3 cellular contexts compared by ENCODE assay signal in genomic region chr21:27823652-27824201, GRCh38.
A peak's percentile ranks its signal among the peaks of the same experiment; 100 is the strongest.
TF ChIP-seq lines count a peak whose summit lies in the region.

No MANE protein-coding gene starts in this region.

TF ChIP-seq in A549, 52 proteins besides CTCF, POLR2A, EP300 and RAD21:
- TF ChIP-seq MAFK (IDR thresholded peaks at IDR 0.05; ENCODE audit: partially characterized antibody) (peak; percentile 35), RNF2 (IDR thresholded peaks at IDR 0.05; ENCODE audit: borderline replicate concordance, low read depth) (no peak)

TF ChIP-seq in IMR-90, 13 proteins besides CTCF, POLR2A, EP300 and RAD21:
- TF ChIP-seq CEBPB (IDR thresholded peaks at IDR 0.05; ENCODE audit: low read depth, low read length) (peak; percentile 70), NFE2L2 (IDR thresholded peaks at IDR 0.05; ENCODE audit: low read depth, low read length) (no peak), MAFK (IDR thresholded peaks at IDR 0.05; ENCODE audit: low read depth, low read length) (peak; percentile 70)
- TF ChIP-seq, protein P1, sequence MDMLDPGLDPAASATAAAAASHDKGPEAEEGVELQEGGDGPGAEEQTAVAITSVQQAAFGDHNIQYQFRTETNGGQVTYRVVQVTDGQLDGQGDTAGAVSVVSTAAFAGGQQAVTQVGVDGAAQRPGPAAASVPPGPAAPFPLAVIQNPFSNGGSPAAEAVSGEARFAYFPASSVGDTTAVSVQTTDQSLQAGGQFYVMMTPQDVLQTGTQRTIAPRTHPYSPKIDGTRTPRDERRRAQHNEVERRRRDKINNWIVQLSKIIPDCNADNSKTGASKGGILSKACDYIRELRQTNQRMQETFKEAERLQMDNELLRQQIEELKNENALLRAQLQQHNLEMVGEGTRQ (IDR thresholded peaks at IDR 0.05; ENCODE audit: low read depth, low read length): no peak

TF ChIP-seq in H1, 55 proteins besides CTCF, POLR2A, EP300 and RAD21:
- TF ChIP-seq, protein P2, sequence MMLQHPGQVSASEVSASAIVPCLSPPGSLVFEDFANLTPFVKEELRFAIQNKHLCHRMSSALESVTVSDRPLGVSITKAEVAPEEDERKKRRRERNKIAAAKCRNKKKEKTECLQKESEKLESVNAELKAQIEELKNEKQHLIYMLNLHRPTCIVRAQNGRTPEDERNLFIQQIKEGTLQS (IDR thresholded peaks at IDR 0.05; ENCODE audit: insufficient read depth, low read depth, low read length): no peak
- peak; percentile 47; the same call in 1 of the 2 replicates for TF ChIP-seq CEBPB (IDR thresholded peaks at IDR 0.05; ENCODE audit: low read depth, low read length)
